ENCODE assay signal across 8 cellular contexts in the genomic region with DNA sequence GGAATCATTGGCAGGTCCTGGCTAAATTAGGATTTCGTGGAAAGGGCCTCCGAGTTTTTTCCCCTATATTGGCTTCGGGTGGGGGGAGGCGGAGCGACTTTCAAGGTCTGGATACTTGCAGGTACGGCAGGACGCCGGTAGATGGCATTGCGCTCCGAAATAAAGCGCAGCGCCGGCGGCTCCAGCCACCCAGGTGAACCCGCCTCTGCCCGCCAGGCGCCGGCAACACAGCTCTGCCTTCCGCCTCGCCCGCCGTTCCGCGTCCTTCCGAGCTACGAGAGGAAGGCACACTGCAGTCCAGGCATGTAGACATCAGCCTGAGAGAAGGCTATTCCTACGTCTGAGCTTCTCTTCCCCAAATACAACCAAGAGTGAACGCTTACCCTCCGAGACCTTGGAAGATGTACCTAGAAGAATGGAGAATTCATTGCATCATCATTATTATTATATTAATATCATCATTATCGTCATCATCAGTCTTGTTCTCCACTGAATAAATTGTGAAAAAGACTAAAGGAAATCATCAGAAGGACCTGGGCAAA.
DNase-seq lines count a peak whose midpoint lies in the region; ATAC-seq, FAIRE-seq and TF ChIP-seq lines count a peak whose summit lies in the region.

No MANE protein-coding gene starts in this region.

- H3K9ac ChIP-seq in rectal smooth muscle tissue (ENCODE audit: low read length) = no peak overlapping the region

- intact Hi-C loops in right cardiac atrium (cut with DNase I) = loop anchor here (5.0 to 10.0 kb wide), 3 partner anchors 513 to 595 kb away; a partner anchor contains a TSS

- no peaks in the 10 kb centered on the region for H3K9me3 ChIP-seq in right cardiac atrium (ENCODE audit: control insufficient read depth, low read length)

- DNase-seq in GM12891 (ENCODE audit: insufficient read length, low spot score) (peak; percentile 48), NCI-H1105 treated with DMSO at 0.1 percent for 48 hours (lab: John Stamatoyannopoulos, UW) (peak; percentile 96), SW480 (ENCODE audit: low spot score) (peak; percentile 86), anterior cingulate cortex (lab: John Stamatoyannopoulos, UW) (peak in 55 of 58 donors; percentile 3 to 77 (median 37)), right cardiac atrium (peak; percentile 86 to 94 (median 93)), NK-92 (lab: John Stamatoyannopoulos, UW; ENCODE audit: unreplicated experiment) (no peak)

- peak; percentile 88 for FAIRE-seq in GM12891 (lab: Jason Lieb, UNC)

- H3K27me3 ChIP-seq in right cardiac atrium (ENCODE audit: control insufficient read depth, insufficient read depth) = no peaks in the 10 kb centered on the region
- peaks cover 16% of the 10 kb centered on the region for H3K27me3 ChIP-seq in rectal smooth muscle tissue (ENCODE audit: control insufficient read depth, insufficient read depth, low read length)

- H3K27ac ChIP-seq in right cardiac atrium (ENCODE audit: low read length) = peak overlapping the region; percentile 93
- no peak overlapping the region for H3K27ac ChIP-seq in rectal smooth muscle tissue (ENCODE audit: low read depth, low read length)

- peak overlapping the region; percentile 36 for H3K4me3 ChIP-seq in right cardiac atrium (ENCODE audit: low read length)
- H3K4me3 ChIP-seq in rectal smooth muscle tissue (ENCODE audit: low read length) = peak overlapping the region; percentile 11

- no peak for TF ChIP-seq POLR2A in GM12891 (IDR thresholded peaks at IDR 0.05; ENCODE audit: low read depth, low read length)

- peak; percentile 100 for ATAC-seq in HG02798 (IDR thresholded peaks at IDR 0.05; ENCODE audit: poor library complexity, unreplicated experiment)
- ATAC-seq in right cardiac atrium = peak; percentile 84

- H3K4me1 ChIP-seq in right cardiac atrium (ENCODE audit: control insufficient read depth, insufficient read depth, low read length) (no peaks in the 10 kb centered on the region), rectal smooth muscle tissue (ENCODE audit: control insufficient read depth, insufficient read depth, low read length) (no peaks in the 10 kb centered on the region)

- H3K36me3 ChIP-seq in rectal smooth muscle tissue (ENCODE audit: control insufficient read depth, insufficient read depth, low read length) = no peaks in the 10 kb centered on the region

- 3% methylated on average over 30 of the region's 30 CpGs for WGBS in right cardiac atrium

TF ChIP-seq in GM12891, 5 proteins besides CTCF, POLR2A, EP300 and RAD21:
- no peak for TF ChIP-seq PAX5 (IDR thresholded peaks at IDR 0.05; ENCODE audit: insufficient read depth, low read length, severe bottlenecking)
- TF ChIP-seq TAF1 (IDR thresholded peaks at IDR 0.05; ENCODE audit: low read depth, low read length) = no peak
- no peak for TF ChIP-seq POLR2AphosphoS5 (IDR thresholded peaks at IDR 0.05; ENCODE audit: low read depth, low read length)
- no peak for TF ChIP-seq SPI1 (IDR thresholded peaks at IDR 0.05; ENCODE audit: low read depth, low read length)
- no peak for TF ChIP-seq POU2F2 (IDR thresholded peaks at IDR 0.05; ENCODE audit: low read depth, low read length)
